Comparison of ENCODE assay signal across 7 cellular contexts in the genomic region with DNA sequence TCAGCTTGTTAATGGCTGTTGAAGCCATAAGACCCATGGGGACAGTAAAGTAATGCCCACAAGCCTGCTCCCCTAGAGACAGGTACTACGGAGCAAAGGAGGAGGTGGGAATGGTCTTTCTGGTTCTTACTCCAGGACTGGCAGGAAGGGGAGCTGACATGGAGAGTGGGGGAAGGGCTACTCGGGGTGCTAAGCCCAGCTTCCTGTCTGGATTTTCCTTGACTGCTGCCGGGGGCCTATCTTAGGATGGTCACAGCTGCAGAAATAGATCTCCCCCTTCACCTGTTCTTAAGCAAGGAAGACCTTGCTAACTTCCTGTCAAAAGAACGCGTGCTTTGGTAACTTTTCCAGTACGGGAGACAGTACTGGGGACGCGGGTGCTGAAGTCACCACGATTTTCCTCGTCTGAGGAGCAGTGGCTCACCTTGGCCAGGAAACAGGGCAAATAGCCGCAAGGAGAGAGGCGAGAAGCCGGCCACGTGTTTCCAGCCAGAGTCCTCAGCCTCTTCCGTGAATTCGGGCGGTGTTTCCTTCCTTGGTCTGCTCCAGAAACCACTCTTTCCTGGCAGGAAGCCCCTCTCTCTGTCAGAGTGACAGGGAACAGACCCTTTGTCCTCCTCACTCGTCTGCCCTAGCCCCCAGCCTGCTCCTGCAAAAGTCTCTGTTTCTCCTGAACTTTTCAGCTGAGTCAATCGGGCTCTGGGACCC. TPM values are rescaled to one million over a fixed set of nuclear protein-coding genes. Genes with fewer than 3 reads are reported as not detected.
DNase-seq lines count a peak whose midpoint lies in the region; ATAC-seq and TF ChIP-seq lines count a peak whose summit lies in the region.

No MANE protein-coding gene starts in this region.

- peaks cover 0 to 26% (median 0%) of the 10 kb centered on the region in 7 donors for H3K27me3 ChIP-seq in spleen (replicated peaks in 1 of 7)

- no peaks in the 10 kb centered on the region for H3K9me3 Mint-ChIP-seq in HFFc6
- H3K9me3 Mint-ChIP-seq in activated naive CD8-positive, alpha-beta T cell (ENCODE audit: low read depth) = no peaks in the 10 kb centered on the region

- peak overlapping the region; percentile 98 for H3K4me3 ChIP-seq in iPS-18c (ENCODE audit: insufficient read depth, low read depth, low read length)
- H3K4me3 ChIP-seq in spleen = peak overlapping the region in 7 of 8 donors; percentile 60 to 82 (median 70)

- peaks cover 0 to 11% (median 5%) of the 10 kb centered on the region in 6 donors for H3K36me3 ChIP-seq in spleen

- peak overlapping the region; percentile 75; the same call in 1 of the 2 replicates for H3K4me3 Mint-ChIP-seq in HFFc6
- H3K4me3 Mint-ChIP-seq in activated naive CD8-positive, alpha-beta T cell = peak overlapping the region; percentile 86

- no peak for DNase-seq in HFFc6
- DNase-seq in spleen = peak; percentile 80
- DNase-seq in NCI-H526 (lab: John Stamatoyannopoulos, UW) = no peak
- DNase-seq in inferior parietal cortex (ENCODE audit: extremely low spot score) = no peak

- intact Hi-C loops in spleen (cut with DNase I; ENCODE audit: low total_unique reads) = no loop called here

- H3K4me1 ChIP-seq in spleen = peaks cover 8 to 73% (median 51%) of the 10 kb centered on the region in 6 donors

- no peak overlapping the region for H3K27ac Mint-ChIP-seq in HFFc6
- H3K27ac Mint-ChIP-seq in activated naive CD8-positive, alpha-beta T cell = no peak overlapping the region

- no peak for ATAC-seq in HG03460 (IDR thresholded peaks at IDR 0.05; ENCODE audit: unreplicated experiment)

- TF ChIP-seq POLR2A in spleen (IDR thresholded peaks at IDR 0.05) = no peak

- TF ChIP-seq CTCF in HFFc6 (IDR thresholded peaks at IDR 0.05) (no peak), spleen (IDR thresholded peaks at IDR 0.05 in 8 of 11, conservative IDR thresholded peaks at IDR 0.05 in 3 of 11) (no peak)

- H3K27me3 Mint-ChIP-seq in HFFc6 (ENCODE audit: insufficient read depth) = peaks cover 41% of the 10 kb centered on the region
- H3K27me3 Mint-ChIP-seq in activated naive CD8-positive, alpha-beta T cell = no peaks in the 10 kb centered on the region

- no peaks in the 10 kb centered on the region for H3K9me3 ChIP-seq in iPS-18c (ENCODE audit: control insufficient read depth, insufficient read depth, low read length)
- no peaks in the 10 kb centered on the region for H3K9me3 ChIP-seq in spleen

- 17 to 36% (median 19%) methylated on average over 16 to 19 of the region's 19 CpGs for WGBS in spleen, 5 donors

- H3K36me3 Mint-ChIP-seq in HFFc6 (ENCODE audit: low read depth) = no peaks in the 10 kb centered on the region
- no peaks in the 10 kb centered on the region for H3K36me3 Mint-ChIP-seq in activated naive CD8-positive, alpha-beta T cell

- peak overlapping the region in 7 of 8 donors; percentile 35 to 82 (median 73) for H3K27ac ChIP-seq in spleen

- H3K4me1 Mint-ChIP-seq in HFFc6 (ENCODE audit: low read depth) = no peaks in the 10 kb centered on the region
- H3K4me1 Mint-ChIP-seq in activated naive CD8-positive, alpha-beta T cell (ENCODE audit: low read depth) = peaks cover 31% of the 10 kb centered on the region

RNA-seq across cellular contexts. Expression of gene PRR29, which starts 0.7 kb away (rescaled TPM):
- total RNA-seq in HFFc6 (2021; fragmentation: NEBNext Ultra II Directional; extraction: Animal tissue kit (Norgen Biotek cat#: 25700)) = under 1 TPM in 3 of 6 experiments, not detected in 3; 0.17 to 0.27 (median 0.19) TPM
- 1 to 10 TPM; 1.6 to 9.1 (median 3.5) TPM for total RNA-seq in spleen
- polyA plus RNA-seq in spleen = 1 to 10 TPM in 1 of 3 donors, under 1 TPM in 2; 0.65 to 3.6 (median 0.73) TPM

RNA-seq across cellular contexts. Expression of gene ICAM2, which starts 22.9 kb away (rescaled TPM):
- total RNA-seq in HFFc6 (2021; fragmentation: NEBNext Ultra II Directional; extraction: Animal tissue kit (Norgen Biotek cat#: 25700)) = 1 to 10 TPM in 4 of 6 experiments, under 1 TPM in 2; 0.91 to 2.5 (median 1.3) TPM
- 100 to 1,000 TPM; 136 to 412 (median 275) TPM for total RNA-seq in spleen
- polyA plus RNA-seq in spleen = 100 to 1,000 TPM in 1 of 3 donors, 10 to 100 TPM in 2; 79.2 to 108 (median 86.7) TPM

RNA-seq across cellular contexts. Expression of gene SCN4A, which starts 24.8 kb away (rescaled TPM):
- total RNA-seq in HFFc6 (2021; fragmentation: NEBNext Ultra II Directional; extraction: Animal tissue kit (Norgen Biotek cat#: 25700)) = not detected
- total RNA-seq in spleen = 1 to 10 TPM in 5 of 7 donors, under 1 TPM in 2; 0.54 to 4.0 (median 1.3) TPM
- polyA plus RNA-seq in spleen = under 1 TPM; 0.14 to 0.70 (median 0.26) TPM

Comparison
In these comparisons a context has a peak if more than half of its experiments do, and no peak if none do; other contexts are left out.
1. RNA of gene ICAM2, which starts 22.9 kb away (total RNA-seq): 136 to 412 TPM in spleen; 0.91 to 2.5 TPM in HFFc6; every median in the first group is over 10 times any median in the second.